In genomic region chr2:43223412-43224040, GRCh38 we compare ENCODE assay signal across 7 cellular contexts. TPM values are rescaled to one million over a fixed set of nuclear protein-coding genes. Genes with fewer than 3 reads are reported as not detected.
DNase-seq lines count a peak whose midpoint lies in the region; ATAC-seq and TF ChIP-seq lines count a peak whose summit lies in the region.

No MANE protein-coding gene starts in this region.

- H3K27ac ChIP-seq in IMR-90 (ENCODE audit: insufficient read depth, low read length) = peak overlapping the region; percentile 96
- peak overlapping the region; percentile 96 for H3K27ac ChIP-seq in skeletal muscle tissue (ENCODE audit: low read depth, low read length)

- intact Hi-C loops in IMR-90 (cut with micrococcal nuclease) = loop anchor here (1.0 to 5.0 kb wide), 2 partner anchors 136 to 276 kb away; no protein-coding TSS in a partner anchor

- peak overlapping the region; percentile 78; the same call in 1 of the 2 replicates for H3K4me2 ChIP-seq in IMR-90 (ENCODE audit: low read depth, low read length)

- TF ChIP-seq RAD21 in IMR-90 (IDR thresholded peaks at IDR 0.05; ENCODE audit: low read length) = no peak

- peak overlapping the region; percentile 73; the same call in 1 of the 2 replicates for H3K4ac ChIP-seq in IMR-90 (ENCODE audit: low read depth, low read length)

- TF ChIP-seq CTCF in IMR-90 (conservative IDR thresholded peaks at IDR 0.05; ENCODE audit: low read depth, low read length) (no peak; the same call in 1 of the 2 replicates), glutamatergic neuron (IDR thresholded peaks at IDR 0.05; ENCODE audit: partially characterized antibody, unreplicated experiment) (no peak)

- BruUV-seq in IMR-90 (replicated peaks; lab: Mats Ljungman, UMichigan) = no TSS peak

- no peaks in the 10 kb centered on the region for H3K9me3 ChIP-seq in IMR-90 (ENCODE audit: control insufficient read depth, insufficient read depth, low read length)
- H3K9me3 ChIP-seq in skeletal muscle tissue (ENCODE audit: control insufficient read depth in 3 of 3, low read length in 3 of 3) = no peaks in the 10 kb centered on the region

- peak overlapping the region; percentile 23 for H2BK120ac ChIP-seq in IMR-90 (ENCODE audit: low read depth, low read length)

- H3K36me3 ChIP-seq in IMR-90 (ENCODE audit: control insufficient read depth, insufficient read depth, low read length) (peaks cover 24% of the 10 kb centered on the region), skeletal muscle tissue (ENCODE audit: control insufficient read depth in 3 of 3, insufficient read depth in 3 of 3, low read length in 3 of 3) (peaks cover 12 to 22% (median 15%) of the 10 kb centered on the region in 3 donors)

- peak overlapping the region; percentile 76 for H3K18ac ChIP-seq in IMR-90 (ENCODE audit: low read depth, low read length)

- POLR2A ChIA-PET in IMR-90 (lab: Charles Lee; ENCODE audit: unreplicated experiment) = interaction anchor here (0.5 to 1.0 kb wide), 3 partner anchors 244 to 257 kb away, joined by 3 to 7 read pairs (median 4); no protein-coding TSS in a partner anchor
- POLR2A ChIA-PET in activated CD8-positive, alpha-beta T cell treated with anti-CD3 and anti-CD28 coated beads, Interleukin-2, amount 10 ng/mL, durations not matched to agents 7 days and 5 days (lab: Charles Lee) = interaction anchor here (0.6 to 12.9 kb wide), 7 partner anchors 27 to 413 kb away, joined by 3 to 622 read pairs (median 5); no protein-coding TSS in a partner anchor

- H3K4me3 ChIP-seq in IMR-90 (ENCODE audit: insufficient read depth, low read depth, low read length) (peak overlapping the region; percentile 87), skeletal muscle tissue (ENCODE audit: low read length in 3 of 3) (peak overlapping the region; percentile 87 to 95 (median 90))

- H2BK5ac ChIP-seq in IMR-90 (ENCODE audit: low read depth, low read length, poor library complexity, severe bottlenecking) = peak overlapping the region; percentile 98

- in situ Hi-C loops in IMR-90 (cut with MboI; ENCODE audit: low sequenced_read_pairs) = loop anchor here (10.0 kb wide), 2 partner anchors 149 to 249 kb away; no protein-coding TSS in a partner anchor

- H2AFZ ChIP-seq in IMR-90 (replicated peaks; ENCODE audit: low read length, poor library complexity) = no peak overlapping the region

- H3K4me1 ChIP-seq in IMR-90 (ENCODE audit: control insufficient read depth, insufficient read depth, low read length) = peaks cover 21% of the 10 kb centered on the region
- H3K4me1 ChIP-seq in skeletal muscle tissue (ENCODE audit: control insufficient read depth in 3 of 3, insufficient read depth in 3 of 3, low read length in 3 of 3) = peaks cover 54 to 60% (median 57%) of the 10 kb centered on the region in 3 donors

- no peak overlapping the region for H2AK5ac ChIP-seq in IMR-90 (ENCODE audit: low read depth, low read length)

- H4K91ac ChIP-seq in IMR-90 (ENCODE audit: insufficient read depth, low read depth, low read length) = peak overlapping the region; percentile 30; the same call in 1 of the 2 replicates

- H3K9ac ChIP-seq in IMR-90 (ENCODE audit: low read depth, low read length) (peak overlapping the region; percentile 91), skeletal muscle tissue (ENCODE audit: low read depth in 1 of 3, low read length in 3 of 3) (peak overlapping the region; percentile 58 to 99 (median 93))

- TF ChIP-seq POLR2A in IMR-90 (IDR thresholded peaks at IDR 0.05; ENCODE audit: low read depth, low read length) = no peak

- 0% methylated on average over 2 of the region's 6 CpGs; no CpG with 5 or more reads in 1 of the 2 experiments for WGBS in IMR-90 (ENCODE audit: extremely low coverage in 2 of 2, insufficient read length in 1 of 2), 2 experiments

- dilution Hi-C loops in IMR-90 (cut with HindIII; ENCODE audit: low sequenced_read_pairs, unreplicated experiment) = no loop called here

- peaks cover 37% of the 10 kb centered on the region for H4K20me1 ChIP-seq in IMR-90 (ENCODE audit: insufficient read depth, low read length)

- H3K4me1 Mint-ChIP-seq in activated CD8-positive, alpha-beta T cell treated with anti-CD3 and anti-CD28 coated beads, Interleukin-2, amount 10 ng/mL, durations not matched to agents 7 days and 5 days (ENCODE audit: low read depth) = peaks cover 42% of the 10 kb centered on the region
- peaks cover 29% of the 10 kb centered on the region for H3K4me1 Mint-ChIP-seq in glutamatergic neuron (ENCODE audit: low read depth, unreplicated experiment)

- H2BK15ac ChIP-seq in IMR-90 (ENCODE audit: low read depth, low read length) = peak overlapping the region; percentile 7; the same call in 1 of the 3 replicates

- H3K79me1 ChIP-seq in IMR-90 (ENCODE audit: low read depth in 1 of 2, low read length in 2 of 2) = peaks cover 15 to 21% of the 10 kb centered on the region in 2 experiments

- H3K56ac ChIP-seq in IMR-90 (ENCODE audit: extremely low read depth, insufficient read depth, low read length) = peak overlapping the region; percentile 77; the same call in 1 of the 2 replicates

- H3K36me3 Mint-ChIP-seq in activated CD8-positive, alpha-beta T cell treated with anti-CD3 and anti-CD28 coated beads, Interleukin-2, amount 10 ng/mL, durations not matched to agents 7 days and 5 days (ENCODE audit: low read depth) = peaks cover 57% of the 10 kb centered on the region
- no peaks in the 10 kb centered on the region for H3K36me3 Mint-ChIP-seq in glutamatergic neuron (ENCODE audit: unreplicated experiment)

- peak overlapping the region; percentile 97 for H3K23ac ChIP-seq in IMR-90 (ENCODE audit: low read depth, low read length)

- CTCF ChIA-PET in IMR-90 (lab: Yijun Ruan, JAX) = interaction anchor here (0.6 to 2.2 kb wide), 2 partner anchors 97 to 248 kb away, joined by 4 to 8 read pairs; no protein-coding TSS in a partner anchor
- CTCF ChIA-PET in activated CD8-positive, alpha-beta T cell treated with anti-CD3 and anti-CD28 coated beads, Interleukin-2, amount 10 ng/mL, durations not matched to agents 7 days and 5 days (lab: Charles Lee) = interaction anchor here (0.6 to 16.3 kb wide), 9 partner anchors 32 to 285 kb away, joined by 3 to 666 read pairs (median 5); no protein-coding TSS in a partner anchor

- H2BK20ac ChIP-seq in IMR-90 (ENCODE audit: low read depth, low read length) = peak overlapping the region; percentile 58

- peaks cover 9% of the 10 kb centered on the region for H3K9me1 ChIP-seq in IMR-90 (ENCODE audit: insufficient read depth, low read length)

- ATAC-seq in IMR-90 (ENCODE audit: low read depth) (no peak), HG03457 (IDR thresholded peaks at IDR 0.05; ENCODE audit: unreplicated experiment) (no peak)
- ATAC-seq in activated CD8-positive, alpha-beta T cell treated with anti-CD3 and anti-CD28 coated beads, Interleukin-2, amount 10 ng/mL, durations not matched to agents 7 days and 5 days = no peak

- 0 out of 2 replicates have a peak overlapping the region, but pooled peaks have one; percentile 10 for H4K5ac ChIP-seq in IMR-90 (ENCODE audit: low read depth, low read length)

- DNase-seq in IMR-90 (peak; percentile 57), glutamatergic neuron (no peak), SKM-1 (lab: John Stamatoyannopoulos, UW; ENCODE audit: unreplicated experiment) (no peak), activated gamma-delta T cell (lab: John Stamatoyannopoulos, UW) (no peak)
- DNase-seq in activated CD8-positive, alpha-beta T cell treated with anti-CD3 and anti-CD28 coated beads, Interleukin-2, amount 10 ng/mL, durations not matched to agents 7 days and 5 days = peak; percentile 33

- peak overlapping the region; percentile 98 for H3K4me3 Mint-ChIP-seq in activated CD8-positive, alpha-beta T cell treated with anti-CD3 and anti-CD28 coated beads, Interleukin-2, amount 10 ng/mL, durations not matched to agents 7 days and 5 days
- H3K4me3 Mint-ChIP-seq in glutamatergic neuron (ENCODE audit: unreplicated experiment) = peak overlapping the region; percentile 57

- H2AK9ac ChIP-seq in IMR-90 (replicated peaks; ENCODE audit: low read depth, low read length, poor library complexity) = no peak overlapping the region

- no peaks in the 10 kb centered on the region for H3K9me3 Mint-ChIP-seq in activated CD8-positive, alpha-beta T cell treated with anti-CD3 and anti-CD28 coated beads, Interleukin-2, amount 10 ng/mL, durations not matched to agents 7 days and 5 days (ENCODE audit: insufficient read depth)
- H3K9me3 Mint-ChIP-seq in glutamatergic neuron (ENCODE audit: unreplicated experiment) = peaks cover 6% of the 10 kb centered on the region

- H4K8ac ChIP-seq in IMR-90 (ENCODE audit: low read depth in 2 of 2, low read length in 2 of 2) = peak overlapping the region in 1 of 2 experiments; percentile 69; a peak in 2 of 4 replicates

- peak overlapping the region; percentile 73 for H3K14ac ChIP-seq in IMR-90 (replicated peaks; ENCODE audit: low read depth, low read length)

- H3K27me3 Mint-ChIP-seq in activated CD8-positive, alpha-beta T cell treated with anti-CD3 and anti-CD28 coated beads, Interleukin-2, amount 10 ng/mL, durations not matched to agents 7 days and 5 days (ENCODE audit: low read depth) = no peaks in the 10 kb centered on the region
- H3K27me3 Mint-ChIP-seq in glutamatergic neuron (ENCODE audit: unreplicated experiment) = peaks cover 9% of the 10 kb centered on the region

- H3K27me3 ChIP-seq in IMR-90 (ENCODE audit: control insufficient read depth, insufficient read depth, low read length) (no peaks in the 10 kb centered on the region), skeletal muscle tissue (ENCODE audit: control insufficient read depth in 3 of 3, insufficient read depth in 3 of 3, low read length in 3 of 3) (no peaks in the 10 kb centered on the region)

- H3K27ac Mint-ChIP-seq in activated CD8-positive, alpha-beta T cell treated with anti-CD3 and anti-CD28 coated beads, Interleukin-2, amount 10 ng/mL, durations not matched to agents 7 days and 5 days = peak overlapping the region; percentile 100
- H3K27ac Mint-ChIP-seq in glutamatergic neuron (ENCODE audit: unreplicated experiment) = no peak overlapping the region

TF ChIP-seq in IMR-90, 13 proteins besides CTCF, POLR2A, EP300 and RAD21 (continues in another document):
- no peak for TF ChIP-seq CEBPB (IDR thresholded peaks at IDR 0.05; ENCODE audit: low read depth, low read length)
- no peak for TF ChIP-seq MAFK (IDR thresholded peaks at IDR 0.05; ENCODE audit: low read depth, low read length)
- no peak for TF ChIP-seq SMC3 (IDR thresholded peaks at IDR 0.05; ENCODE audit: low read depth, low read length)
- no peak for TF ChIP-seq RCOR1 (IDR thresholded peaks at IDR 0.05; ENCODE audit: insufficient replicate concordance, low read length)

RNA-seq across cellular contexts. Expression of gene ZFP36L2, which starts 2.9 kb away (rescaled TPM):
- 1.8 and 2.2 TPM in 2 replicates for total RNA-seq in IMR-90 (2012; rRNA removed)
- polyA plus RNA-seq in IMR-90 (2012; rRNA removed) = 20.1 and 20.8 TPM in 2 replicates
- polyA plus RNA-seq in IMR-90 (2012; cell fraction: cytosol; rRNA removed) = 8.6 and 34.8 TPM in 2 replicates
- 19.6 and 31.4 TPM in 2 replicates for polyA plus RNA-seq in IMR-90 (2012; cell fraction: nucleus; rRNA removed; ENCODE audit: low replicate concordance)
- total RNA-seq in activated CD8-positive, alpha-beta T cell treated with anti-CD3 and anti-CD28 coated beads, Interleukin-2, amount 10 ng/mL, durations not matched to agents 7 days and 5 days = 100 to 1,000 TPM; 166 TPM
- total RNA-seq in glutamatergic neuron (ENCODE audit: unreplicated experiment) = 0.88 TPM
- 14.1 TPM for total RNA-seq in skeletal muscle tissue

Comparison
In these comparisons a context has a peak if more than half of its experiments do, and no peak if none do; other contexts are left out.
1. DNase-seq: peak in IMR-90 (single experiment) and activated CD8-positive, alpha-beta T cell treated with anti-CD3 and anti-CD28 coated beads, Interleukin-2, amount 10 ng/mL, durations not matched to agents 7 days and 5 days (single experiment); none in glutamatergic neuron (single experiment), SKM-1 (single experiment) and activated gamma-delta T cell (single experiment).
2. RNA of gene ZFP36L2, which starts 2.9 kb away (total RNA-seq): 166 TPM in activated CD8-positive, alpha-beta T cell treated with anti-CD3 and anti-CD28 coated beads, Interleukin-2, amount 10 ng/mL, durations not matched to agents 7 days and 5 days; 14.1 TPM in skeletal muscle tissue (single experiment), 1.8 to 2.2 TPM in IMR-90 and 0.88 TPM in glutamatergic neuron (single experiment); every median in the first group is over 10 times any median in the second.